In genomic region chr10:5691786-5692185, GRCh38 we compare ENCODE assay signal across 13 cellular contexts. TPM values are rescaled to one million over a fixed set of nuclear protein-coding genes. Genes with fewer than 3 reads are reported as not detected.
DNase-seq lines count a peak whose midpoint lies in the region; ATAC-seq, FAIRE-seq and TF ChIP-seq lines count a peak whose summit lies in the region.
"Had no signal": no experiment of that assay in that cellular context is flagged by ENCODE, and none has a peak within 500 bp of the region (broad histone marks: within the 10 kb centered on the region; RNA-seq: fewer than 3 reads in every experiment).

No MANE protein-coding gene starts in this region.

- peaks cover 100% of the 10 kb centered on the region for H3K79me2 ChIP-seq in K562 (ENCODE audit: control insufficient read depth, insufficient read depth, low read length)

- no peaks in the 10 kb centered on the region for H3K9me3 Mint-ChIP-seq in Caco-2 (ENCODE audit: unreplicated experiment)

- no peak overlapping the region for H3K9ac ChIP-seq in HUES6 (ENCODE audit: low read length)
- H3K9ac ChIP-seq in K562 (ENCODE audit: insufficient read depth in 1 of 2, low read depth in 2 of 2, low read length in 2 of 2) = peak overlapping the region; percentile 67 to 84; a peak in 3 of 4 replicates
- peak overlapping the region; percentile 14 to 82 for H3K9ac ChIP-seq in mucosa of rectum (ENCODE audit: low read depth in 1 of 2, low read length in 2 of 2)

- H3K27me3 ChIP-seq in Caco-2 (replicated peaks; ENCODE audit: control insufficient read depth, insufficient read depth, low read length) (no peaks in the 10 kb centered on the region), HUES6 (ENCODE audit: control insufficient read depth, insufficient read depth, low read length) (no peaks in the 10 kb centered on the region), K562 (ENCODE audit: control insufficient read depth in 2 of 2, insufficient read depth in 2 of 2, low read length in 2 of 2) (no peaks in the 10 kb centered on the region), mucosa of rectum (ENCODE audit: control insufficient read depth in 2 of 2, insufficient read depth in 2 of 2, low read length in 2 of 2) (no peaks in the 10 kb centered on the region)
- H3K27me3 ChIP-seq: heart right ventricle, uterus had no signal

- no peak for TF ChIP-seq RAD21 in K562 (CRISPR knock-in tag; conservative IDR thresholded peaks at IDR 0.05 in 1 of 2, IDR thresholded peaks at IDR 0.05 in 1 of 2)

- TF ChIP-seq CTCF in Caco-2 (IDR thresholded peaks at IDR 0.05; ENCODE audit: insufficient read depth in 1 of 2, low read depth in 1 of 2, low read length in 1 of 2, severe bottlenecking in 1 of 2, unreplicated experiment in 1 of 2) (no peak), K562 (IDR thresholded peaks at IDR 0.05 in 2 of 3, conservative IDR thresholded peaks at IDR 0.05 in 1 of 3; ENCODE audit: insufficient read depth in 2 of 3, low read depth in 1 of 3, low read length in 3 of 3) (no peak)

- TF ChIP-seq POLR2A in K562 (conservative IDR thresholded peaks at IDR 0.05) = no peak

- ATAC-seq in K562 = no peak
- ATAC-seq in GM21723 (IDR thresholded peaks at IDR 0.05; ENCODE audit: unreplicated experiment) = no peak

- H3K4me3 ChIP-seq in Caco-2 (ENCODE audit: low read depth, low read length) (peak overlapping the region; percentile 49; the same call in 1 of the 2 replicates), HUES6 (ENCODE audit: low read depth, low read length) (peak overlapping the region; percentile 89), K562 (peak overlapping the region; percentile 48), mucosa of rectum (ENCODE audit: low read length in 2 of 2) (no peak overlapping the region)

- H3K4me2 ChIP-seq in K562 (ENCODE audit: insufficient read depth, low read length) = peak overlapping the region; percentile 90

- no peaks in the 10 kb centered on the region for H3K9me1 ChIP-seq in K562 (ENCODE audit: control insufficient read depth, insufficient read depth, low read length)

- H3K4me3 Mint-ChIP-seq in Caco-2 (ENCODE audit: unreplicated experiment) = peak overlapping the region; percentile 63

- peaks cover 32% of the 10 kb centered on the region for H3K4me1 Mint-ChIP-seq in Caco-2 (ENCODE audit: low read depth, unreplicated experiment)

- in situ Hi-C loops in K562 (cut with MboI) = no loop called here

- no peak for TF ChIP-seq EP300 in K562 (IDR thresholded peaks at IDR 0.05; ENCODE audit: low read length)

- POLR2A ChIA-PET in Caco-2 (lab: Charles Lee) = no interaction called here
- POLR2A ChIA-PET in K562 (lab: Yijun Ruan, JAX) = interaction anchor here (0.6 to 2.8 kb wide), 5 partner anchors 15 to 245 kb away, joined by 3 to 10 read pairs (median 3); no protein-coding TSS in a partner anchor

- no peaks in the 10 kb centered on the region for H3K27me3 Mint-ChIP-seq in Caco-2 (ENCODE audit: insufficient read depth, unreplicated experiment)

- peak overlapping the region; percentile 65 for H3K27ac Mint-ChIP-seq in Caco-2 (ENCODE audit: unreplicated experiment)

- 11% methylated on average over 8 of the region's 8 CpGs for WGBS in K562 (ENCODE audit: insufficient coverage, low coverage, missing lambda C conversion rate)

- DNase-seq in Caco-2 (no peak), K562 (ENCODE audit: extremely low read depth in 1 of 4, low spot score in 3 of 4) (no peak), activated gamma-delta T cell treated with Interleukin-2 at 50 U/mL for 16 hours (no peak), NCI-H774 (lab: John Stamatoyannopoulos, UW) (no peak)
- no peak for DNase-seq in stimulated activated CD4-positive, alpha-beta T cell treated with anti-CD3 and anti-CD28 coated beads, Interleukin-15, amount 100 ng/mL, for 24 hours
- DNase-seq: activated CD4-positive, alpha-beta T cell treated with anti-CD3 and anti-CD28 coated beads for 1 hour; cerebellar nuclear complex; DMS153; uterus had no signal

- H3K36me3 ChIP-seq in Caco-2 (ENCODE audit: control insufficient read depth, insufficient read depth, low read length) = no peaks in the 10 kb centered on the region; the same call in 1 of the 2 replicates
- H3K36me3 ChIP-seq in HUES6 (ENCODE audit: control insufficient read depth, insufficient read depth, low read length) = 0 out of 2 replicates have a peak, but pooled peaks cover 2% of the 10 kb centered on the region
- H3K36me3 ChIP-seq in K562 (ENCODE audit: control insufficient read depth, insufficient read depth, low read length) = peaks cover 9% of the 10 kb centered on the region
- no peaks in the 10 kb centered on the region for H3K36me3 ChIP-seq in mucosa of rectum (ENCODE audit: control insufficient read depth in 2 of 2, insufficient read depth in 2 of 2, low read length in 2 of 2)
- H3K36me3 ChIP-seq: uterus had no signal

- CTCF ChIA-PET in Caco-2 (lab: Charles Lee) (no interaction called here), K562 (lab: Yijun Ruan, JAX; ENCODE audit: low intra/inter-chr PET ratio) (no interaction called here)

- peaks cover 1% of the 10 kb centered on the region for H3K4me1 ChIP-seq in Caco-2
- peaks cover 22% of the 10 kb centered on the region for H3K4me1 ChIP-seq in HUES6 (ENCODE audit: control insufficient read depth, insufficient read depth, low read length)
- H3K4me1 ChIP-seq in K562 (replicated peaks in 1 of 2; ENCODE audit: control insufficient read depth in 2 of 2, insufficient read depth in 2 of 2, low read length in 2 of 2) = peaks cover 21 to 22% of the 10 kb centered on the region in 2 experiments
- peaks cover 16 to 17% of the 10 kb centered on the region in 2 donors for H3K4me1 ChIP-seq in mucosa of rectum (ENCODE audit: control insufficient read depth in 2 of 2, insufficient read depth in 2 of 2, low read length in 2 of 2)

- no TSS peak for BruUV-seq in Caco-2 (replicated peaks; lab: Mats Ljungman, UMichigan)
- no TSS peak for BruUV-seq in K562 (replicated peaks; lab: Mats Ljungman, UMichigan)

- H3K9me3 ChIP-seq in Caco-2 = no peaks in the 10 kb centered on the region
- no peaks in the 10 kb centered on the region for H3K9me3 ChIP-seq in HUES6 (ENCODE audit: control insufficient read depth, insufficient read depth, low read depth, low read length)
- H3K9me3 ChIP-seq in K562 (replicated peaks; ENCODE audit: control insufficient read depth, insufficient read depth, low read depth, low read length) = no peaks in the 10 kb centered on the region
- no peaks in the 10 kb centered on the region for H3K9me3 ChIP-seq in mucosa of rectum (ENCODE audit: control insufficient read depth in 2 of 2, low read length in 2 of 2)
- H3K9me3 ChIP-seq: heart right ventricle, uterus had no signal

- H3K27ac ChIP-seq in HUES6 (ENCODE audit: low read depth, low read length) (no peak overlapping the region), K562 (ENCODE audit: extremely low read depth, low read depth, low read length) (peak overlapping the region; percentile 86; the same call in 2 of the 3 replicates), mucosa of rectum (ENCODE audit: low read depth in 2 of 2, low read length in 2 of 2) (no peak overlapping the region)

- intact Hi-C loops in Caco-2 (cut with micrococcal nuclease; ENCODE audit: unreplicated experiment) = no loop called here
- intact Hi-C loops in K562 (cut with micrococcal nuclease) = no loop called here

- FAIRE-seq in K562 (lab: Jason Lieb, UNC) = no peak

- H2AFZ ChIP-seq in K562 (ENCODE audit: low read depth, low read length) = 0 out of 2 replicates have a peak overlapping the region, but pooled peaks have one; percentile 34

- peaks cover 5% of the 10 kb centered on the region; the same call in 1 of the 2 replicates for H4K20me1 ChIP-seq in K562 (replicated peaks; ENCODE audit: control insufficient read depth, insufficient read depth, low read length)

- peaks cover 12% of the 10 kb centered on the region for H3K36me3 Mint-ChIP-seq in Caco-2 (ENCODE audit: insufficient read depth, unreplicated experiment)

TF ChIP-seq in K562, 482 proteins besides CTCF, POLR2A, EP300 and RAD21 (continues in another document):
- TF ChIP-seq LEF1 (IDR thresholded peaks at IDR 0.05) = no peak

RNA-seq across cellular contexts. Expression of gene TASOR2, which starts 7.1 kb away (rescaled TPM):
- total RNA-seq in Caco-2 (2022) = 102 and 108 TPM in 2 replicates
- total RNA-seq in K562 (2011; cell fraction: chromatin; rRNA removed; ENCODE audit: low replicate concordance) = 55.2 and 226 TPM in 2 replicates
- total RNA-seq in K562 (2011; cell fraction: nucleolus; rRNA removed) = 35.5 and 61.6 TPM in 2 replicates
- 75.3 and 118 TPM in 2 replicates for total RNA-seq in K562 (2011; cell fraction: nucleoplasm; rRNA removed)
- 63.2 and 65.0 TPM in 2 replicates for total RNA-seq in K562 (2014; rRNA removed)
- 68.0 and 76.3 TPM in 2 replicates for total RNA-seq in K562 (2014; rRNA removed; fragmentation: Illumina TruSeq; extraction: Trizol)
- 67.3 and 75.3 TPM in 2 replicates for total RNA-seq in K562 (2015; rRNA removed; fragmentation: Illumina TruSeq; extraction: Trizol)
- total RNA-seq in K562 (2021) = 60.9 and 66.2 TPM in 2 replicates
- 38.1 and 48.4 TPM in 2 replicates for polyA plus RNA-seq in K562 (2011; rRNA removed)
- polyA plus RNA-seq in K562 (2011; cell fraction: cytosol; rRNA removed) = 10.4 and 13.8 TPM in 2 replicates
- polyA plus RNA-seq in K562 (2011; cell fraction: nucleus; rRNA removed) = 69.3 and 70.3 TPM in 2 replicates
- polyA plus RNA-seq in K562 (2012) = 24.7 and 31.3 TPM in 2 replicates
- polyA plus RNA-seq in K562 (2014; fragmentation: Illumina TruSeq; extraction: Trizol) = 49.2 and 52.3 TPM in 2 replicates
- polyA plus RNA-seq in K562 (2014; fragmentation: Nextera tagmentation; extraction: Ambion mirVana) = 10 to 100 TPM; 12.7 to 14.1 TPM
- 35.7 and 37.3 TPM in 2 replicates for polyA plus RNA-seq in K562 (2014; rRNA removed)
- polyA minus RNA-seq in K562 (2011; rRNA and poly(A)+ RNA removed) = 89.0 and 95.1 TPM in 2 replicates
- 33.9 and 39.1 TPM in 2 replicates for polyA minus RNA-seq in K562 (2011; cell fraction: cytosol; rRNA and poly(A)+ RNA removed)
- polyA minus RNA-seq in K562 (2011; cell fraction: nucleus; rRNA and poly(A)+ RNA removed) = 68.9 and 95.9 TPM in 2 replicates

RNA-seq across cellular contexts. Expression of gene ASB13, which starts 25.4 kb away (rescaled TPM):
- total RNA-seq in Caco-2 (2022) (37.0 and 44.8 TPM in 2 replicates), K562 (2014; rRNA removed) (18.2 and 21.8 TPM in 2 replicates), K562 (2014; rRNA removed; fragmentation: Illumina TruSeq; extraction: Trizol) (12.4 and 14.2 TPM in 2 replicates), K562 (2015; rRNA removed; fragmentation: Illumina TruSeq; extraction: Trizol) (15.5 and 16.9 TPM in 2 replicates), K562 (2021) (28.8 and 33.2 TPM in 2 replicates)
- total RNA-seq in K562 (2011; cell fraction: chromatin; rRNA removed; ENCODE audit: low replicate concordance) = 5.8 and 11.8 TPM in 2 replicates
- total RNA-seq in K562 (2011; cell fraction: nucleolus; rRNA removed) = 8.6 and 12.8 TPM in 2 replicates
- total RNA-seq in K562 (2011; cell fraction: nucleoplasm; rRNA removed) = 5.2 and 5.6 TPM in 2 replicates
- polyA plus RNA-seq in K562 (2011; rRNA removed) (17.4 and 18.1 TPM in 2 replicates), K562 (2014; fragmentation: Illumina TruSeq; extraction: Trizol) (15.5 and 16.9 TPM in 2 replicates), K562 (2014; fragmentation: Nextera tagmentation; extraction: Ambion mirVana) (1 to 10 TPM; 5.2 to 6.9 TPM), K562 (2014; rRNA removed) (14.5 and 18.7 TPM in 2 replicates)
- 21.7 and 26.7 TPM in 2 replicates for polyA plus RNA-seq in K562 (2011; cell fraction: cytosol; rRNA removed)
- 12.9 and 14.4 TPM in 2 replicates for polyA plus RNA-seq in K562 (2011; cell fraction: nucleus; rRNA removed)
- polyA plus RNA-seq in K562 (2012) = 14.6 and 18.9 TPM in 2 replicates
- 15.3 and 18.8 TPM in 2 replicates for polyA minus RNA-seq in K562 (2011; rRNA and poly(A)+ RNA removed)
- 17.8 and 19.0 TPM in 2 replicates for polyA minus RNA-seq in K562 (2011; cell fraction: cytosol; rRNA and poly(A)+ RNA removed)
- 4.6 and 6.1 TPM in 2 replicates for polyA minus RNA-seq in K562 (2011; cell fraction: nucleus; rRNA and poly(A)+ RNA removed)

Comparison
In these comparisons a context has a peak if more than half of its experiments do, and no peak if none do; other contexts are left out.
1. H3K4me3 ChIP-seq: peak in Caco-2 (single experiment), HUES6 (single experiment) and K562 (single experiment); none in mucosa of rectum (0 of 2).